ENCODE assay signal across 10 cellular contexts in genomic region chr22:40216041-40216756, GRCh38. TPM values are rescaled to one million over a fixed set of nuclear protein-coding genes. Genes with fewer than 3 reads are reported as not detected.
DNase-seq lines count a peak whose midpoint lies in the region; ATAC-seq and TF ChIP-seq lines count a peak whose summit lies in the region.
"Had no signal": no experiment of that assay in that cellular context is flagged by ENCODE, and none has a peak within 500 bp of the region (broad histone marks: within the 10 kb centered on the region; RNA-seq: fewer than 3 reads in every experiment).

No MANE protein-coding gene starts in this region.

- peak overlapping the region; percentile 87 for H3K4me2 ChIP-seq in DOHH2 (ENCODE audit: low read length)

- H3K36me3 Mint-ChIP-seq in activated CD4-positive, alpha-beta T cell treated with anti-CD3 and anti-CD28 coated beads, Interleukin-2, amount 10 ng/mL, durations not matched to agents 24 days and 14 days (ENCODE audit: low read depth): peaks cover 12% of the 10 kb centered on the region

- peak overlapping the region; percentile 73 for H3K27ac ChIP-seq in DOHH2 (ENCODE audit: low read depth, low read length)

- H3K4me1 ChIP-seq in DOHH2 (ENCODE audit: control insufficient read depth, low read length): peaks cover 58% of the 10 kb centered on the region

- peaks cover 97% of the 10 kb centered on the region for H3K79me2 ChIP-seq in DOHH2 (ENCODE audit: control insufficient read depth, low read length)

- H3F3A ChIP-seq in DOHH2 (ENCODE audit: control insufficient read depth, insufficient read depth): peaks cover 9% of the 10 kb centered on the region

- H3K9me3 ChIP-seq in DOHH2 (ENCODE audit: control insufficient read depth, insufficient read depth, low read length): no peaks in the 10 kb centered on the region

- DNase-seq in activated CD4-positive, alpha-beta T cell treated with anti-CD3 and anti-CD28 coated beads, Interleukin-2, amount 10 ng/mL, durations not matched to agents 24 days and 14 days: peak; percentile 68
- DNase-seq in left lobe of liver (ENCODE audit: low spot score) (peak; percentile 33), SIG-M5 treated with dmso at 0.1 percent for 504 hours (lab: John Stamatoyannopoulos, UW; ENCODE audit: unreplicated experiment) (no peak)
- DNase-seq in stimulated activated CD8-positive, alpha-beta memory T cell treated with anti-CD3 and anti-CD28 coated beads, Interleukin-4, amount 100 ng/mL, for 48 hours: no peak
- DNase-seq: HCEC 1CT, PC-3 had no signal

- H3K4me1 Mint-ChIP-seq in activated CD4-positive, alpha-beta T cell treated with anti-CD3 and anti-CD28 coated beads, Interleukin-2, amount 10 ng/mL, durations not matched to agents 24 days and 14 days: peaks cover 58% of the 10 kb centered on the region

- peak overlapping the region; percentile 90 for H3K27ac Mint-ChIP-seq in activated CD4-positive, alpha-beta T cell treated with anti-CD3 and anti-CD28 coated beads, Interleukin-2, amount 10 ng/mL, durations not matched to agents 24 days and 14 days

- no peaks in the 10 kb centered on the region for H3K27me3 Mint-ChIP-seq in activated CD4-positive, alpha-beta T cell treated with anti-CD3 and anti-CD28 coated beads, Interleukin-2, amount 10 ng/mL, durations not matched to agents 24 days and 14 days

- H3K36me3 ChIP-seq in DOHH2 (ENCODE audit: control insufficient read depth, low read length): 0 out of 2 replicates have a peak, but pooled peaks cover 4% of the 10 kb centered on the region

- intact Hi-C loops in activated CD4-positive, alpha-beta T cell treated with anti-CD3 and anti-CD28 coated beads, Interleukin-2, amount 10 ng/mL, durations not matched to agents 24 days and 14 days (cut with micrococcal nuclease): loop anchor here (5.0 kb wide), 1 partner anchor 131 kb away; the partner anchor contains the start of gene ADSL

- H3K27me3 ChIP-seq in DOHH2 (ENCODE audit: control insufficient read depth, low read length): no peaks in the 10 kb centered on the region

- peak overlapping the region; percentile 67 for H3K4me3 ChIP-seq in DOHH2 (ENCODE audit: low read length)

- H3K9me2 ChIP-seq in DOHH2 (replicated peaks; ENCODE audit: control insufficient read depth, low read length): no peaks in the 10 kb centered on the region

- H3K9me3 Mint-ChIP-seq in activated CD4-positive, alpha-beta T cell treated with anti-CD3 and anti-CD28 coated beads, Interleukin-2, amount 10 ng/mL, durations not matched to agents 24 days and 14 days: no peaks in the 10 kb centered on the region

- TF ChIP-seq CTCF in DOHH2 (IDR thresholded peaks at IDR 0.05; ENCODE audit: low read depth, low read length, poor library complexity, severe bottlenecking): no peak

- ATAC-seq in GM21529 (IDR thresholded peaks at IDR 0.05; ENCODE audit: unreplicated experiment) (peak; percentile 71), left lobe of liver (no peak), HG02588 (IDR thresholded peaks at IDR 0.05; ENCODE audit: unreplicated experiment) (no peak), GM18511 (IDR thresholded peaks at IDR 0.05; ENCODE audit: unreplicated experiment) (no peak)
- ATAC-seq: PC-3 had no signal

- peaks cover 9% of the 10 kb centered on the region for H4K20me1 ChIP-seq in DOHH2 (ENCODE audit: control insufficient read depth, insufficient read depth, low read depth, low read length)

- H3K4me3 Mint-ChIP-seq in activated CD4-positive, alpha-beta T cell treated with anti-CD3 and anti-CD28 coated beads, Interleukin-2, amount 10 ng/mL, durations not matched to agents 24 days and 14 days: peak overlapping the region; percentile 64

RNA-seq across cellular contexts. Expression of gene TNRC6B, which starts 38.5 kb away (rescaled TPM):
- 27.3 and 31.3 TPM in 2 replicates for total RNA-seq in activated CD4-positive, alpha-beta T cell treated with anti-CD3 and anti-CD28 coated beads, Interleukin-2, amount 10 ng/mL, durations not matched to agents 24 days and 14 days
- total RNA-seq in left lobe of liver: 29.0 TPM

Comparison
In these comparisons a context has a peak if more than half of its experiments do, and no peak if none do; other contexts are left out.
1. DNase-seq: peak in activated CD4-positive, alpha-beta T cell treated with anti-CD3 and anti-CD28 coated beads, Interleukin-2, amount 10 ng/mL, durations not matched to agents 24 days and 14 days (single experiment) and left lobe of liver (single experiment); none in stimulated activated CD8-positive, alpha-beta memory T cell treated with anti-CD3 and anti-CD28 coated beads, Interleukin-4, amount 100 ng/mL, for 48 hours (single experiment) and SIG-M5 treated with dmso at 0.1 percent for 504 hours (single experiment).